8 cellular contexts compared by ENCODE assay signal in genomic region chr2:195561205-195562032, GRCh38.
DNase-seq lines count a peak whose midpoint lies in the region; ATAC-seq lines count a peak whose summit lies in the region.

No MANE protein-coding gene starts in this region.

- ATAC-seq in HG02759 (IDR thresholded peaks at IDR 0.05; ENCODE audit: unreplicated experiment) (peak; percentile 46), esophagus mucosa (peak; percentile 31)

- DNase-seq in SIG-M5 treated with dmso at 0.1 percent for 504 hours (lab: John Stamatoyannopoulos, UW; ENCODE audit: unreplicated experiment) (peak; percentile 85), SIG-M5 (lab: John Stamatoyannopoulos, UW) (no peak), NOMO-1 treated with DMSO at 0.1 percent for 48 hours (lab: John Stamatoyannopoulos, UW; ENCODE audit: unreplicated experiment) (peak; percentile 94), NCI-H82 treated with DMSO at 0.1 percent for 48 hours (lab: John Stamatoyannopoulos, UW; ENCODE audit: unreplicated experiment) (no peak), NCI-H146 treated with DMSO at 0.1 percent for 48 hours (lab: John Stamatoyannopoulos, UW; ENCODE audit: unreplicated experiment) (no peak), NCI-H1092 treated with DMSO at 0.1 percent for 48 hours (lab: John Stamatoyannopoulos, UW) (no peak)

Comparison
In these comparisons a context has a peak if more than half of its experiments do, and no peak if none do; other contexts are left out.
1. DNase-seq: peak in SIG-M5 treated with dmso at 0.1 percent for 504 hours (single experiment) and NOMO-1 treated with DMSO at 0.1 percent for 48 hours (single experiment); none in SIG-M5 (single experiment), NCI-H82 treated with DMSO at 0.1 percent for 48 hours (single experiment), NCI-H146 treated with DMSO at 0.1 percent for 48 hours (single experiment) and NCI-H1092 treated with DMSO at 0.1 percent for 48 hours (single experiment).